Comparison of ENCODE assay signal across 8 cellular contexts in the genomic region with DNA sequence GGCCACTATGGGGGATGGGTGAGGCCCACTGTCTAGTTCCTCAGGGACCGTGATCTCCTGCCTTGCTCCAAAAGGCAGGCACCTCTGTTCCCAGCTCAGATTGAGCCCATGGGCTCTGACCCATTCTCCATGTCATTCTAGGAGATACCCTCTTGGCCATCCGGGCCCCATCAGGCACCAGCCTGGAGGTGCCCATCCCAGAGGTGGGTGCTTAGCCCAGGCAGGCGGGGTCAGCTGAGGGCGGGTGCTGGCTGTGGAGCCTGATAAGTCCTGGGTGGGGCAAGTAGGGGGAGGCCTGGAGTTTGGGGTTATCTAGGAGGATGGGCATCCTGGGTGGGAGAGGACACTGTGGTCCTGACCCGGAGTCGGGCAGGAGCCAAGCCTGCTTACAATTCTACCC. TPM values are rescaled to one million over a fixed set of nuclear protein-coding genes. Genes with fewer than 3 reads are reported as not detected.
A peak's percentile ranks its signal among the peaks of the same experiment; 100 is the strongest.
DNase-seq lines count a peak whose midpoint lies in the region; ATAC-seq and TF ChIP-seq lines count a peak whose summit lies in the region.
"Had no signal": no experiment of that assay in that cellular context is flagged by ENCODE, and none has a peak within 500 bp of the region (broad histone marks: within the 10 kb centered on the region; RNA-seq: fewer than 3 reads in every experiment).

No MANE protein-coding gene starts in this region.

- H4K20me1 ChIP-seq in HCT116 (ENCODE audit: insufficient read depth), result no peaks in the 10 kb centered on the region; the same call in 1 of the 2 replicates

- H3K27ac Mint-ChIP-seq in activated CD4-positive, alpha-beta memory T cell treated with anti-CD3 and anti-CD28 coated beads, Interleukin-2, amount 10 ng/mL, durations not matched to agents 7 days and 5 days, result peak overlapping the region; percentile 83
- peak overlapping the region in 6 of 10 donors; percentile 20 to 84 (median 80) for H3K27ac Mint-ChIP-seq in naive thymus-derived CD8-positive, alpha-beta T cell

- H3K27me3 ChIP-seq in HCT116 (ENCODE audit: insufficient read depth, low read length), result no peaks in the 10 kb centered on the region

- CTCF ChIA-PET in HCT116 (lab: Charles Lee), result no interaction called here
- CTCF ChIA-PET in activated CD4-positive, alpha-beta memory T cell treated with anti-CD3 and anti-CD28 coated beads, Interleukin-2, amount 10 ng/mL, durations not matched to agents 7 days and 5 days (lab: Charles Lee), result interaction anchor here (0.6 to 2.2 kb wide), 4 partner anchors 24 to 108 kb away, joined by 3 to 5 read pairs (median 4); no protein-coding TSS in a partner anchor

- H3K4me2 ChIP-seq in HCT116 (ENCODE audit: low read length), result peak overlapping the region; percentile 95

- peak overlapping the region; percentile 21; the same call in 1 of the 2 replicates for H3K27ac ChIP-seq in HCT116 (ENCODE audit: low read depth, low read length)

- no peaks in the 10 kb centered on the region for H3K27me3 Mint-ChIP-seq in activated CD4-positive, alpha-beta memory T cell treated with anti-CD3 and anti-CD28 coated beads, Interleukin-2, amount 10 ng/mL, durations not matched to agents 7 days and 5 days
- no peaks in the 10 kb centered on the region for H3K27me3 Mint-ChIP-seq in naive thymus-derived CD8-positive, alpha-beta T cell

- RAD21 ChIA-PET in HCT116 (lab: Charles Lee; ENCODE audit: low non-redundant PET in 1 of 2, low total read pairs in 2 of 2, uncharacterized antibody in 2 of 2, unreplicated experiment in 2 of 2), result no interaction called here

- H3K4me1 ChIP-seq in HCT116 (ENCODE audit: control insufficient read depth in 1 of 2, insufficient read depth in 2 of 2, low read length in 2 of 2), result peaks cover 22 to 39% of the 10 kb centered on the region in 2 experiments

- ATAC-seq in HCT116, result no peak
- ATAC-seq in naive thymus-derived CD8-positive, alpha-beta T cell, result no peak
- ATAC-seq in HG03565 (IDR thresholded peaks at IDR 0.05; ENCODE audit: unreplicated experiment), result no peak
- ATAC-seq: left cardiac atrium had no signal

- peak overlapping the region; percentile 86 for H3K4me3 Mint-ChIP-seq in activated CD4-positive, alpha-beta memory T cell treated with anti-CD3 and anti-CD28 coated beads, Interleukin-2, amount 10 ng/mL, durations not matched to agents 7 days and 5 days
- peak overlapping the region in 9 of 10 donors; percentile 79 to 97 (median 90) for H3K4me3 Mint-ChIP-seq in naive thymus-derived CD8-positive, alpha-beta T cell

- no peak for TF ChIP-seq RAD21 in HCT116 (IDR thresholded peaks at IDR 0.05; ENCODE audit: low read depth)

- TF ChIP-seq CTCF in HCT116 (IDR thresholded peaks at IDR 0.05 in 2 of 3, conservative IDR thresholded peaks at IDR 0.05 in 1 of 3; ENCODE audit: borderline replicate concordance in 1 of 3, insufficient read depth in 1 of 3, low read depth in 2 of 3, low read length in 2 of 3), result no peak

- H3K36me3 ChIP-seq in HCT116 (ENCODE audit: control insufficient read depth in 1 of 2, insufficient read depth in 2 of 2, low read length in 2 of 2), result peaks cover 24 to 40% of the 10 kb centered on the region in 2 experiments; a peak in 3 of 4 replicates

- no peak overlapping the region for H3K9ac ChIP-seq in HCT116 (ENCODE audit: low read length)

- peaks cover 53% of the 10 kb centered on the region for H3K79me2 ChIP-seq in HCT116 (ENCODE audit: insufficient read depth, low read length)

- no peaks in the 10 kb centered on the region for H3K9me3 Mint-ChIP-seq in activated CD4-positive, alpha-beta memory T cell treated with anti-CD3 and anti-CD28 coated beads, Interleukin-2, amount 10 ng/mL, durations not matched to agents 7 days and 5 days
- H3K9me3 Mint-ChIP-seq in naive thymus-derived CD8-positive, alpha-beta T cell, result no peaks in the 10 kb centered on the region

- no TSS peak for BruUV-seq in HCT116 (replicated peaks; lab: Mats Ljungman, UMichigan)

- POLR2A ChIA-PET in HCT116 (lab: Charles Lee), result no interaction called here
- POLR2A ChIA-PET in activated CD4-positive, alpha-beta memory T cell treated with anti-CD3 and anti-CD28 coated beads, Interleukin-2, amount 10 ng/mL, durations not matched to agents 7 days and 5 days (lab: Charles Lee), result interaction anchor here (1.4 to 3.1 kb wide), 3 partner anchors 15 to 34 kb away, joined by 5 to 16 read pairs (median 14); partner anchors contain the start of genes FBXL8, TMEM208 and TRADD
- POLR2A ChIA-PET in naive thymus-derived CD8-positive, alpha-beta T cell (lab: Charles Lee), result interaction anchor here (2.9 kb wide), 1 partner anchor 32 kb away, joined by 17 read pairs; the partner anchor contains the start of gene TMEM208

- H3K9me2 ChIP-seq in HCT116 (ENCODE audit: insufficient read depth), result no peaks in the 10 kb centered on the region

- TF ChIP-seq POLR2A in HCT116 (IDR thresholded peaks at IDR 0.05; ENCODE audit: borderline replicate concordance, extremely low read depth, insufficient read depth, insufficient read length), result no peak

- H2AFZ ChIP-seq in HCT116 (ENCODE audit: low read depth, low read length, poor library complexity, severe bottlenecking), result no peak overlapping the region

- no peaks in the 10 kb centered on the region for H3K9me3 ChIP-seq in HCT116 (ENCODE audit: control insufficient read depth in 1 of 2, insufficient read depth in 1 of 2, low read depth in 1 of 2, low read length in 2 of 2)

- no peak overlapping the region for H3K4me3 ChIP-seq in HCT116 (replicated peaks in 1 of 2; ENCODE audit: low read depth in 1 of 2, low read length in 2 of 2)

- intact Hi-C loops in HCT116 (cut with micrococcal nuclease), result no loop called here

- H3K4me1 Mint-ChIP-seq in activated CD4-positive, alpha-beta memory T cell treated with anti-CD3 and anti-CD28 coated beads, Interleukin-2, amount 10 ng/mL, durations not matched to agents 7 days and 5 days, result peaks cover 53% of the 10 kb centered on the region
- peaks cover 20 to 64% (median 46%) of the 10 kb centered on the region in 4 donors for H3K4me1 Mint-ChIP-seq in naive thymus-derived CD8-positive, alpha-beta T cell

- DNase-seq in HCT116 (ENCODE audit: low read depth, low spot score), result no peak
- no peak for DNase-seq in activated CD4-positive, alpha-beta memory T cell treated with anti-CD3 and anti-CD28 coated beads, Interleukin-2, amount 10 ng/mL, durations not matched to agents 7 days and 5 days
- DNase-seq in naive thymus-derived CD8-positive, alpha-beta T cell, result no peak
- DNase-seq in NCI-H2107 treated with DMSO at 0.1 percent for 48 hours (lab: John Stamatoyannopoulos, UW; ENCODE audit: unreplicated experiment), result no peak
- DNase-seq in NCI-H2081 treated with DMSO at 0.1 percent for 48 hours (lab: John Stamatoyannopoulos, UW), result no peak
- DNase-seq: foreskin fibroblast, left cardiac atrium had no signal

- H3K36me3 Mint-ChIP-seq in activated CD4-positive, alpha-beta memory T cell treated with anti-CD3 and anti-CD28 coated beads, Interleukin-2, amount 10 ng/mL, durations not matched to agents 7 days and 5 days (ENCODE audit: low read depth), result peaks cover 56% of the 10 kb centered on the region
- peaks cover 0 to 46% (median 8%) of the 10 kb centered on the region in 3 donors for H3K36me3 Mint-ChIP-seq in naive thymus-derived CD8-positive, alpha-beta T cell

TF ChIP-seq in HCT116, 20 proteins besides CTCF, POLR2A, EP300 and RAD21 (continues in another document):
- TF ChIP-seq CEBPB (IDR thresholded peaks at IDR 0.05; ENCODE audit: low read depth) (no peak), EZH2phosphoT487 (IDR thresholded peaks at IDR 0.05; ENCODE audit: borderline replicate concordance) (no peak), CBX3 (IDR thresholded peaks at IDR 0.05; ENCODE audit: low read depth) (no peak), SIN3A (IDR thresholded peaks at IDR 0.05; ENCODE audit: low read depth) (no peak), SRF (IDR thresholded peaks at IDR 0.05; ENCODE audit: low read depth) (no peak), EGR1 (IDR thresholded peaks at IDR 0.05; ENCODE audit: low read depth) (no peak), JUND (IDR thresholded peaks at IDR 0.05) (no peak), YY1 (IDR thresholded peaks at IDR 0.05; ENCODE audit: extremely low read depth, insufficient replicate concordance, low read depth, low read length) (no peak), ELF1 (IDR thresholded peaks at IDR 0.05; ENCODE audit: borderline replicate concordance, low read depth) (no peak), ZNF274 (IDR thresholded peaks at IDR 0.05; ENCODE audit: low read depth, low read length) (no peak), SP1 (IDR thresholded peaks at IDR 0.05; ENCODE audit: low read depth) (no peak)

RNA-seq across cellular contexts. Expression of gene E2F4, which starts 2.3 kb away (rescaled TPM):
- 114 TPM for total RNA-seq in HCT116 (2021; ENCODE audit: unreplicated experiment)
- 92.8 and 99.8 TPM in 2 replicates for polyA plus RNA-seq in HCT116 (2012)
- total RNA-seq in activated CD4-positive, alpha-beta memory T cell treated with anti-CD3 and anti-CD28 coated beads, Interleukin-2, amount 10 ng/mL, durations not matched to agents 7 days and 5 days, result 100 to 1,000 TPM; 127 to 131 TPM
- total RNA-seq in naive thymus-derived CD8-positive, alpha-beta T cell, result 10 to 100 TPM; 86.3 to 87.1 TPM
- polyA plus RNA-seq in naive thymus-derived CD8-positive, alpha-beta T cell, result 10 to 100 TPM; 40.7 to 67.8 (median 63.4) TPM

RNA-seq across cellular contexts. Expression of gene EXOC3L1, which starts 4.3 kb away (rescaled TPM):
- total RNA-seq in HCT116 (2021; ENCODE audit: unreplicated experiment), result 0.30 TPM
- polyA plus RNA-seq in HCT116 (2012), result 0.14 and 0.16 TPM in 2 replicates
- total RNA-seq in activated CD4-positive, alpha-beta memory T cell treated with anti-CD3 and anti-CD28 coated beads, Interleukin-2, amount 10 ng/mL, durations not matched to agents 7 days and 5 days, result not detected
- not detected for total RNA-seq in naive thymus-derived CD8-positive, alpha-beta T cell
- polyA plus RNA-seq in naive thymus-derived CD8-positive, alpha-beta T cell, result under 1 TPM; 0.20 to 0.32 (median 0.31) TPM

RNA-seq across cellular contexts. Expression of gene ELMO3, which starts 4.7 kb away (rescaled TPM):
- 45.8 TPM for total RNA-seq in HCT116 (2021; ENCODE audit: unreplicated experiment)
- polyA plus RNA-seq in HCT116 (2012), result 53.4 and 60.6 TPM in 2 replicates
- 1 to 10 TPM; 7.3 to 8.3 TPM for total RNA-seq in activated CD4-positive, alpha-beta memory T cell treated with anti-CD3 and anti-CD28 coated beads, Interleukin-2, amount 10 ng/mL, durations not matched to agents 7 days and 5 days
- 1 to 10 TPM; 5.0 to 5.6 TPM for total RNA-seq in naive thymus-derived CD8-positive, alpha-beta T cell
- not detected for polyA plus RNA-seq in naive thymus-derived CD8-positive, alpha-beta T cell

RNA-seq across cellular contexts. Expression of gene MATCAP1, which starts 10.5 kb away (rescaled TPM):
- 38.7 TPM for total RNA-seq in HCT116 (2021; ENCODE audit: unreplicated experiment)
- 29.7 and 41.0 TPM in 2 replicates for polyA plus RNA-seq in HCT116 (2012)
- total RNA-seq in activated CD4-positive, alpha-beta memory T cell treated with anti-CD3 and anti-CD28 coated beads, Interleukin-2, amount 10 ng/mL, durations not matched to agents 7 days and 5 days, result 10 to 100 TPM; 63.9 to 70.9 TPM
- 1 to 10 TPM; 4.2 to 7.5 TPM for total RNA-seq in naive thymus-derived CD8-positive, alpha-beta T cell
- polyA plus RNA-seq in naive thymus-derived CD8-positive, alpha-beta T cell, result under 1 TPM; 0.28 to 0.98 (median 0.75) TPM

RNA-seq across cellular contexts. Expression of gene NOL3, which starts 23.9 kb away (rescaled TPM):
- 54.0 TPM for total RNA-seq in HCT116 (2021; ENCODE audit: unreplicated experiment)
- 76.0 and 87.8 TPM in 2 replicates for polyA plus RNA-seq in HCT116 (2012)
- total RNA-seq in activated CD4-positive, alpha-beta memory T cell treated with anti-CD3 and anti-CD28 coated beads, Interleukin-2, amount 10 ng/mL, durations not matched to agents 7 days and 5 days, result 10 to 100 TPM; 35.6 to 36.7 TPM
- 1 to 10 TPM in 1 of 2 experiments, under 1 TPM in 1; 0.70 to 1.6 TPM for total RNA-seq in naive thymus-derived CD8-positive, alpha-beta T cell
- not detected for polyA plus RNA-seq in naive thymus-derived CD8-positive, alpha-beta T cell
